Comparison of ENCODE assay signal across 15 cellular contexts in the genomic region with DNA sequence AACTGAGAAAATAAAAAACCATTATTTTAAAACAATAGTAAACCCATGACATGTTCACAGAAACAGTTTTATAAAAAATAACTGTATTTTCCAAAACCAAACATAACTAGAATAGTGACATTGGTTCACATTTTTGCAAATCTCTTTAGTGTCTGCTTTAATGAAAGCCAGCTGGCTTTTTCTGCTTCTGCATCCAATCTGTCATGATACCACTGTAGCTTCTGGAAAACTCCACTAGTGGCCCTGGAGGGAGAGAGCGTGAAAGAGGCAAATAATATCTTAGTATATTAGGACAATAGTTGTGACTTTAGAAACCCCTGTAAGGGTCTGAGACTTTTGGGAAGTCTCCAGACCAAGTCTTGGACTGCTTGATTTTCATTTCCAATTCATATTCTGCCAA. TPM values are rescaled to one million over a fixed set of nuclear protein-coding genes. Genes with fewer than 3 reads are reported as not detected.
"Had no signal": no experiment of that assay in that cellular context is flagged by ENCODE, and none has a peak within 500 bp of the region (broad histone marks: within the 10 kb centered on the region; RNA-seq: fewer than 3 reads in every experiment).

No MANE protein-coding gene starts in this region.

- H3K27ac ChIP-seq: cardiac muscle cell, parathyroid adenoma, thoracic aorta had no signal

- H3K36me3 ChIP-seq: cardiac muscle cell, thoracic aorta had no signal

- H3K9me3 ChIP-seq: thoracic aorta had no signal

- H3K9ac ChIP-seq: parathyroid adenoma had no signal

- H3K79me2 ChIP-seq: parathyroid adenoma had no signal

- FAIRE-seq: frontal cortex had no signal

- H3K27me3 ChIP-seq: cardiac muscle cell had no signal

- H3K4me3 ChIP-seq: cardiac muscle cell, thoracic aorta had no signal

- DNase-seq: activated CD4-positive, alpha-beta memory T cell treated with anti-CD3 and anti-CD28 coated beads, Interleukin-2, amount 10 ng/mL, durations not matched to agents 7 days and 5 days; activated CD4-positive, alpha-beta T cell treated with anti-CD3 and anti-CD28 coated beads for 36 hours; activated naive CD4-positive, alpha-beta T cell treated with anti-CD3 and anti-CD28 coated beads, Interleukin-2, amount 10 ng/mL, durations not matched to agents 7 days and 5 days; activated T-cell treated with anti-CD3 and anti-CD28 coated beads, Interleukin-2, amount 50 U/mL, for 24 hours; head of caudate nucleus; left colon; naive B cell; stimulated activated CD4-positive, alpha-beta T cell treated with anti-CD3 and anti-CD28 coated beads, Interleukin-1b, Interleukin-23, amount 100 ng/mL, for 48 hours; stimulated activated naive CD8-positive, alpha-beta T cell treated with anti-CD3 and anti-CD28 coated beads, Interleukin-15, amount 100 ng/mL, for 72 hours; T-helper 17 cell had no signal

- H3K4me1 ChIP-seq: parathyroid adenoma had no signal

- ATAC-seq: activated CD4-positive, alpha-beta T cell treated with anti-CD3 and anti-CD28 coated beads for 36 hours; esophagus mucosa; left colon; stimulated activated naive CD8-positive, alpha-beta T cell treated with anti-CD3 and anti-CD28 coated beads, Interleukin-15, amount 100 ng/mL, for 72 hours; T-helper 17 cell had no signal

- H2AFZ ChIP-seq: parathyroid adenoma had no signal

RNA-seq across cellular contexts. Expression of gene FGFBP1, which starts 31.1 kb away (rescaled TPM):
- polyA plus RNA-seq: cardiac muscle cell had no signal

RNA-seq across cellular contexts. Expression of gene FGFBP2, which starts 55.5 kb away (rescaled TPM):
- polyA plus RNA-seq: cardiac muscle cell had no signal
